In genomic region chr17:6456321-6456720, GRCh38 we compare ENCODE assay signal across 1 cellular context.
TF ChIP-seq lines count a peak whose summit lies in the region.

No MANE protein-coding gene starts in this region.

TF ChIP-seq in IMR-90, 13 proteins besides CTCF, POLR2A, EP300 and RAD21 (continued from another document):
- TF ChIP-seq SMC3 (IDR thresholded peaks at IDR 0.05; ENCODE audit: low read depth, low read length): no peak
- no peak for TF ChIP-seq BHLHE40 (IDR thresholded peaks at IDR 0.05; ENCODE audit: low read depth, low read length)
